Comparison of ENCODE assay signal across 11 cellular contexts in genomic region chrX:69321789-69322188, GRCh38.
DNase-seq lines count a peak whose midpoint lies in the region; ATAC-seq, FAIRE-seq and TF ChIP-seq lines count a peak whose summit lies in the region.
"Had no signal": no experiment of that assay in that cellular context is flagged by ENCODE, and none has a peak within 500 bp of the region (broad histone marks: within the 10 kb centered on the region; RNA-seq: fewer than 3 reads in every experiment).

No MANE protein-coding gene starts in this region.

- no peak overlapping the region for H3K27ac ChIP-seq in coronary artery
- H3K27ac ChIP-seq: A549 had no signal

- FAIRE-seq in urothelium cell line (lab: Jason Lieb, UNC): no peak
- FAIRE-seq: A549 had no signal

- no peaks in the 10 kb centered on the region for H3K27me3 ChIP-seq in H7 (ENCODE audit: control insufficient read depth, insufficient read depth, low read length)

- DNase-seq in H7 (peak; percentile 1), coronary artery (ENCODE audit: low spot score) (peak; percentile 17), mesenteric fat pad (ENCODE audit: low spot score) (peak; percentile 41), urothelium cell line (ENCODE audit: low spot score) (peak; percentile 0), inferior parietal cortex (ENCODE audit: extremely low spot score) (no peak)
- DNase-seq: Caco-2, GF-D8, IMR-90 had no signal

- ATAC-seq in HG02938 (IDR thresholded peaks at IDR 0.05; ENCODE audit: unreplicated experiment): no peak
- ATAC-seq: A549; CD8-positive, alpha-beta T cell had no signal

- H3K4me3 ChIP-seq in H7 (ENCODE audit: insufficient read depth, low read depth, low read length) (no peak overlapping the region), coronary artery (no peak overlapping the region)
- H3K4me3 ChIP-seq: A549 had no signal

- H3K36me3 ChIP-seq in H7 (replicated peaks; ENCODE audit: control insufficient read depth, insufficient read depth, low read length): no peaks in the 10 kb centered on the region

- TF ChIP-seq CTCF in coronary artery (IDR thresholded peaks at IDR 0.05): no peak
